ENCODE assay signal across 19 cellular contexts in genomic region chrX:106932960-106933537, GRCh38. TPM values are rescaled to one million over a fixed set of nuclear protein-coding genes. Genes with fewer than 3 reads are reported as not detected.
DNase-seq lines count a peak whose midpoint lies in the region; TF ChIP-seq lines count a peak whose summit lies in the region.
"Had no signal": no experiment of that assay in that cellular context is flagged by ENCODE, and none has a peak within 500 bp of the region (broad histone marks: within the 10 kb centered on the region; RNA-seq: fewer than 3 reads in every experiment).

No MANE protein-coding gene starts in this region.

- no peak overlapping the region for H2BK120ac ChIP-seq in mesenchymal stem cell (ENCODE audit: low read depth, low read length)

- peak overlapping the region; percentile 39 for H4K91ac ChIP-seq in mesenchymal stem cell (ENCODE audit: low read length)

- peaks cover 0 to 46% of the 10 kb centered on the region in 2 donors for H3K27me3 ChIP-seq in breast epithelium
- H3K27me3 ChIP-seq in mesenchymal stem cell (ENCODE audit: control insufficient read depth in 1 of 2, insufficient read depth in 1 of 2, low read length in 2 of 2) = peaks cover 0 to 27% of the 10 kb centered on the region in 2 experiments
- H3K27me3 ChIP-seq in uterus = no peaks in the 10 kb centered on the region
- H3K27me3 ChIP-seq: sigmoid colon had no signal

- no peak overlapping the region for H2BK15ac ChIP-seq in mesenchymal stem cell (ENCODE audit: low read depth, poor library complexity, severe bottlenecking)

- H2AK5ac ChIP-seq in mesenchymal stem cell (ENCODE audit: low read length, severe bottlenecking) = peak overlapping the region; percentile 81

- TF ChIP-seq CTCF in MCF 10A (IDR thresholded peaks at IDR 0.05; ENCODE audit: unreplicated experiment) (no peak), breast epithelium (IDR thresholded peaks at IDR 0.05) (no peak), choroid plexus epithelial cell (conservative IDR thresholded peaks at IDR 0.05; ENCODE audit: low read depth, low read length) (no peak), uterus (IDR thresholded peaks at IDR 0.05) (no peak)

- H3K4me2 ChIP-seq in mesenchymal stem cell (ENCODE audit: low read length, poor library complexity, severe bottlenecking) = no peak overlapping the region
- H3K4me2 ChIP-seq: KMS-11 had no signal

- peak overlapping the region; percentile 42 for H3K9ac ChIP-seq in mesenchymal stem cell (ENCODE audit: low read length)
- H3K9ac ChIP-seq: KMS-11 had no signal

- H3K79me1 ChIP-seq in mesenchymal stem cell (replicated peaks; ENCODE audit: low read length, poor library complexity, severe bottlenecking) = no peaks in the 10 kb centered on the region

- H3K9me3 ChIP-seq in breast epithelium (no peaks in the 10 kb centered on the region), mesenchymal stem cell (ENCODE audit: control insufficient read depth, low read length) (no peaks in the 10 kb centered on the region), uterus (no peaks in the 10 kb centered on the region)
- H3K9me3 ChIP-seq: sigmoid colon had no signal

- TF ChIP-seq POLR2A in breast epithelium (IDR thresholded peaks at IDR 0.05) (no peak), uterus (IDR thresholded peaks at IDR 0.05) (no peak)

- H3K23ac ChIP-seq in mesenchymal stem cell (ENCODE audit: low read length in 2 of 2) = no peak overlapping the region

- no peaks in the 10 kb centered on the region for H3K9me3 Mint-ChIP-seq in MCF 10A (ENCODE audit: unreplicated experiment)
- no peaks in the 10 kb centered on the region for H3K9me3 Mint-ChIP-seq in activated T-helper 1 cell treated with anti-CD3 and anti-CD28 coated beads, Interleukin-12 subunit alpha, Interleukin-12 subunit beta, Interleukin-2, Interleukin-4 antibody, amounts not matched to agents 30 ng/mL and 10 ng/mL and 1 ng/mL, durations not matched to agents 14 hours and 24 hours and 36 hours

- no peak overlapping the region for H3K4ac ChIP-seq in mesenchymal stem cell (ENCODE audit: low read depth in 1 of 2, low read length in 2 of 2)

- no peak overlapping the region for H4K8ac ChIP-seq in mesenchymal stem cell (ENCODE audit: low read length)

- no peak overlapping the region for H2AFZ ChIP-seq in mesenchymal stem cell (ENCODE audit: low read depth, low read length)

- no peak overlapping the region for H3K4me3 Mint-ChIP-seq in MCF 10A (ENCODE audit: unreplicated experiment)
- no peak overlapping the region for H3K4me3 Mint-ChIP-seq in activated T-helper 1 cell treated with anti-CD3 and anti-CD28 coated beads, Interleukin-12 subunit alpha, Interleukin-12 subunit beta, Interleukin-2, Interleukin-4 antibody, amounts not matched to agents 30 ng/mL and 10 ng/mL and 1 ng/mL, durations not matched to agents 14 hours and 24 hours and 36 hours
- H3K4me3 Mint-ChIP-seq: activated naive CD8-positive, alpha-beta T cell had no signal

- no peaks in the 10 kb centered on the region for H3K36me3 ChIP-seq in breast epithelium
- H3K36me3 ChIP-seq in mesenchymal stem cell (ENCODE audit: control insufficient read depth in 1 of 2, insufficient read depth in 2 of 2, low read depth in 1 of 2, low read length in 2 of 2) = peaks cover 0 to 4% of the 10 kb centered on the region in 2 experiments
- H3K36me3 ChIP-seq in uterus = no peaks in the 10 kb centered on the region
- H3K36me3 ChIP-seq: sigmoid colon had no signal

- H3K18ac ChIP-seq in mesenchymal stem cell (ENCODE audit: low read depth in 1 of 2, low read length in 2 of 2) = peak overlapping the region; percentile 64 to 75

- H3K27ac Mint-ChIP-seq in MCF 10A (ENCODE audit: low read depth, unreplicated experiment) = no peak overlapping the region
- H3K27ac Mint-ChIP-seq in activated T-helper 1 cell treated with anti-CD3 and anti-CD28 coated beads, Interleukin-12 subunit alpha, Interleukin-12 subunit beta, Interleukin-2, Interleukin-4 antibody, amounts not matched to agents 30 ng/mL and 10 ng/mL and 1 ng/mL, durations not matched to agents 14 hours and 24 hours and 36 hours = no peak overlapping the region
- H3K27ac Mint-ChIP-seq: activated naive CD8-positive, alpha-beta T cell had no signal

- CTCF ChIA-PET in MCF 10A (lab: Yijun Ruan, JAX) = interaction anchor here (2.3 kb wide), 1 partner anchor 38 kb away, joined by 12 read pairs; no protein-coding TSS in a partner anchor

- H3K4me1 ChIP-seq in breast epithelium = no peaks in the 10 kb centered on the region
- H3K4me1 ChIP-seq in mesenchymal stem cell (ENCODE audit: control insufficient read depth, insufficient read depth, low read depth, low read length) = peaks cover 9% of the 10 kb centered on the region
- no peaks in the 10 kb centered on the region for H3K4me1 ChIP-seq in uterus

- no peak overlapping the region for H3K14ac ChIP-seq in mesenchymal stem cell (ENCODE audit: low read length in 2 of 2)

- H3K27me3 Mint-ChIP-seq in MCF 10A (ENCODE audit: insufficient read depth, unreplicated experiment) = peaks cover 19% of the 10 kb centered on the region
- H3K27me3 Mint-ChIP-seq in activated T-helper 1 cell treated with anti-CD3 and anti-CD28 coated beads, Interleukin-12 subunit alpha, Interleukin-12 subunit beta, Interleukin-2, Interleukin-4 antibody, amounts not matched to agents 30 ng/mL and 10 ng/mL and 1 ng/mL, durations not matched to agents 14 hours and 24 hours and 36 hours (ENCODE audit: insufficient read depth) = no peaks in the 10 kb centered on the region
- H3K27me3 Mint-ChIP-seq: activated naive CD8-positive, alpha-beta T cell had no signal

- no TSS peak for BruUV-seq in MCF 10A (replicated peaks; lab: Mats Ljungman, UMichigan)

- intact Hi-C loops in MCF 10A (cut with micrococcal nuclease) = no loop called here
- intact Hi-C loops in breast epithelium (cut with DNase I; ENCODE audit: low total_unique reads) = no loop called here
- intact Hi-C loops in uterus (cut with DNase I; ENCODE audit: low total_unique reads) = no loop called here
- intact Hi-C loops in activated T-helper 1 cell treated with anti-CD3 and anti-CD28 coated beads, Interleukin-12 subunit alpha, Interleukin-12 subunit beta, Interleukin-2, Interleukin-4 antibody, amounts not matched to agents 30 ng/mL and 10 ng/mL and 1 ng/mL, durations not matched to agents 14 hours and 24 hours and 36 hours (cut with micrococcal nuclease) = no loop called here

- POLR2A ChIA-PET in MCF 10A (lab: Yijun Ruan, JAX) = no interaction called here

- DNase-seq in MCF 10A (ENCODE audit: unreplicated experiment) = peak; percentile 8
- no peak for DNase-seq in breast epithelium (ENCODE audit: low spot score in 2 of 2)
- peak; percentile 54 for DNase-seq in choroid plexus epithelial cell (ENCODE audit: low read depth)
- peak; percentile 40 for DNase-seq in mesenchymal stem cell
- peak; percentile 19 to 22 for DNase-seq in uterus
- no peak for DNase-seq in activated T-helper 1 cell treated with anti-CD3 and anti-CD28 coated beads, Interleukin-12 subunit alpha, Interleukin-12 subunit beta, Interleukin-2, Interleukin-4 antibody, amounts not matched to agents 30 ng/mL and 10 ng/mL and 1 ng/mL, durations not matched to agents 14 hours and 24 hours and 36 hours (ENCODE audit: low spot score)
- no peak for DNase-seq in SW480 (ENCODE audit: low spot score)
- no peak for DNase-seq in activated CD4-positive, alpha-beta T cell treated with anti-CD3 and anti-CD28 coated beads, Interleukin-2, amount 50 U/mL, for 1 hour
- DNase-seq: cortex of kidney; NCI-H2081; NK-92 treated with Interleukin-12 subunit alpha and Interleukin-12 subunit beta, amount 100 ng/mL, for 24 hours; sigmoid colon; substantia nigra had no signal

- H2BK5ac ChIP-seq in mesenchymal stem cell (ENCODE audit: low read depth, low read length, poor library complexity, severe bottlenecking) = no peak overlapping the region

- H2BK12ac ChIP-seq in mesenchymal stem cell (ENCODE audit: low read length in 2 of 2) = peak overlapping the region in 1 of 2 experiments; percentile 1

- H3K36me3 Mint-ChIP-seq in MCF 10A (ENCODE audit: insufficient read depth, unreplicated experiment) = peaks cover 10% of the 10 kb centered on the region
- no peaks in the 10 kb centered on the region for H3K36me3 Mint-ChIP-seq in activated T-helper 1 cell treated with anti-CD3 and anti-CD28 coated beads, Interleukin-12 subunit alpha, Interleukin-12 subunit beta, Interleukin-2, Interleukin-4 antibody, amounts not matched to agents 30 ng/mL and 10 ng/mL and 1 ng/mL, durations not matched to agents 14 hours and 24 hours and 36 hours (ENCODE audit: low read depth)
- H3K36me3 Mint-ChIP-seq: activated naive CD8-positive, alpha-beta T cell had no signal

- H3K4me1 Mint-ChIP-seq in MCF 10A (ENCODE audit: insufficient read depth, unreplicated experiment) = no peaks in the 10 kb centered on the region
- H3K4me1 Mint-ChIP-seq in activated T-helper 1 cell treated with anti-CD3 and anti-CD28 coated beads, Interleukin-12 subunit alpha, Interleukin-12 subunit beta, Interleukin-2, Interleukin-4 antibody, amounts not matched to agents 30 ng/mL and 10 ng/mL and 1 ng/mL, durations not matched to agents 14 hours and 24 hours and 36 hours (ENCODE audit: low read depth) = no peaks in the 10 kb centered on the region

- H3K4me3 ChIP-seq in breast epithelium = no peak overlapping the region
- no peak overlapping the region for H3K4me3 ChIP-seq in choroid plexus epithelial cell (ENCODE audit: low read depth, low read length)
- peak overlapping the region in 1 of 2 experiments; percentile 23 for H3K4me3 ChIP-seq in mesenchymal stem cell (ENCODE audit: insufficient read depth in 1 of 2, low read depth in 1 of 2, low read length in 2 of 2)
- no peak overlapping the region for H3K4me3 ChIP-seq in uterus
- H3K4me3 ChIP-seq: sigmoid colon, SK-N-MC had no signal

- 48% methylated on average over 4 of the region's 6 CpGs for WGBS in mesenchymal stem cell

- H3K27ac ChIP-seq in breast epithelium = peak overlapping the region in 1 of 2 donors; percentile 63
- peak overlapping the region; percentile 41 for H3K27ac ChIP-seq in mesenchymal stem cell (ENCODE audit: low read length, poor library complexity, severe bottlenecking)
- H3K27ac ChIP-seq in uterus = no peak overlapping the region
- H3K27ac ChIP-seq: KMS-11, sigmoid colon, SK-N-MC, VCaP had no signal

RNA-seq across cellular contexts. Expression of gene CLDN2, which starts 12.8 kb away (rescaled TPM):
- total RNA-seq in MCF 10A (2022) = not detected in 2 replicates
- under 1 TPM in 2 of 3 donors, not detected in 1; 0.32 to 0.33 TPM for total RNA-seq in breast epithelium
- not detected for polyA plus RNA-seq in mesenchymal stem cell (2013, experiment 1 of 2)
- not detected for polyA plus RNA-seq in mesenchymal stem cell (2013, experiment 2 of 2)
- total RNA-seq in uterus = 1 to 10 TPM in 1 of 4 donors, not detected in 3; 1.4 TPM
- total RNA-seq in activated T-helper 1 cell treated with anti-CD3 and anti-CD28 coated beads, Interleukin-12 subunit alpha, Interleukin-12 subunit beta, Interleukin-2, Interleukin-4 antibody, amounts not matched to agents 30 ng/mL and 10 ng/mL and 1 ng/mL, durations not matched to agents 14 hours and 24 hours and 36 hours = not detected in 2 replicates
- total RNA-seq: esophagus mucosa, myocyte, sigmoid colon had no signal

RNA-seq across cellular contexts. Expression of gene RIPPLY1, which starts 29.9 kb away (rescaled TPM):
- not detected in 2 replicates for total RNA-seq in MCF 10A (2022)
- total RNA-seq in breast epithelium = under 1 TPM in 1 of 3 donors, not detected in 2; 0.66 TPM
- not detected for polyA plus RNA-seq in mesenchymal stem cell (2013, experiment 1 of 2)
- not detected for polyA plus RNA-seq in mesenchymal stem cell (2013, experiment 2 of 2)
- not detected for total RNA-seq in uterus
- not detected in 2 replicates for total RNA-seq in activated T-helper 1 cell treated with anti-CD3 and anti-CD28 coated beads, Interleukin-12 subunit alpha, Interleukin-12 subunit beta, Interleukin-2, Interleukin-4 antibody, amounts not matched to agents 30 ng/mL and 10 ng/mL and 1 ng/mL, durations not matched to agents 14 hours and 24 hours and 36 hours
- total RNA-seq: esophagus mucosa, myocyte, sigmoid colon had no signal

Comparison
In these comparisons a context has a peak if more than half of its experiments do, and no peak if none do; other contexts are left out.
1. DNase-seq: peak in MCF 10A (single experiment), choroid plexus epithelial cell (single experiment), mesenchymal stem cell (single experiment) and uterus (2 of 2); none in breast epithelium (0 of 2), activated T-helper 1 cell treated with anti-CD3 and anti-CD28 coated beads, Interleukin-12 subunit alpha, Interleukin-12 subunit beta, Interleukin-2, Interleukin-4 antibody, amounts not matched to agents 30 ng/mL and 10 ng/mL and 1 ng/mL, durations not matched to agents 14 hours and 24 hours and 36 hours (single experiment), SW480 (single experiment) and activated CD4-positive, alpha-beta T cell treated with anti-CD3 and anti-CD28 coated beads, Interleukin-2, amount 50 U/mL, for 1 hour (single experiment).